ENCODE assay signal across 19 cellular contexts in genomic region chr14:100612879-100613455, GRCh38. TPM values are rescaled to one million over a fixed set of nuclear protein-coding genes. Genes with fewer than 3 reads are reported as not detected.
"Had no signal": no experiment of that assay in that cellular context is flagged by ENCODE, and none has a peak within 500 bp of the region (broad histone marks: within the 10 kb centered on the region; RNA-seq: fewer than 3 reads in every experiment).

No MANE protein-coding gene starts in this region.

- H3K36me3 ChIP-seq: lower lobe of right lung, upper lobe of left lung had no signal

- H3K9me3 Mint-ChIP-seq: activated B cell treated with CpG ODN at 0.5 μM for 24 hours; activated CD4-positive, alpha-beta T cell treated with anti-CD3 and anti-CD28 coated beads, Interleukin-2, amount 10 ng/mL, durations not matched to agents 24 days and 14 days; nephron; stimulated activated naive CD8-positive, alpha-beta T cell treated with anti-CD3 and anti-CD28 coated beads, Interleukin-15, Interleukin-2, amounts not matched to agents 100 ng/mL and 50 ng/mL, for 24 hours; T-helper 2 cell treated with Interferon-gamma antibody and Interleukin-4, amounts not matched to agents 5 μg/mL and 100 μg/mL, for 36 hours had no signal

- H3K9me3 ChIP-seq: lower lobe of right lung, upper lobe of left lung had no signal

- H3K27me3 ChIP-seq: dorsolateral prefrontal cortex, upper lobe of left lung had no signal

- H3K27me3 Mint-ChIP-seq: stimulated activated naive CD8-positive, alpha-beta T cell treated with anti-CD3 and anti-CD28 coated beads, Interleukin-15, Interleukin-2, amounts not matched to agents 100 ng/mL and 50 ng/mL, for 24 hours had no signal

- H3K36me3 Mint-ChIP-seq: activated naive CD8-positive, alpha-beta T cell had no signal

- H3K4me3 ChIP-seq: dorsolateral prefrontal cortex, lower lobe of right lung, upper lobe of left lung had no signal

- H3K27ac Mint-ChIP-seq: activated B cell treated with CpG ODN at 0.5 μM for 24 hours; activated CD4-positive, alpha-beta T cell treated with anti-CD3 and anti-CD28 coated beads, Interleukin-2, amount 10 ng/mL, durations not matched to agents 24 days and 14 days; activated naive CD8-positive, alpha-beta T cell; nephron; stimulated activated naive CD8-positive, alpha-beta T cell treated with anti-CD3 and anti-CD28 coated beads, Interleukin-15, Interleukin-2, amounts not matched to agents 100 ng/mL and 50 ng/mL, for 24 hours; T-helper 2 cell treated with Interferon-gamma antibody and Interleukin-4, amounts not matched to agents 5 μg/mL and 100 μg/mL, for 36 hours had no signal

- ATAC-seq: foreskin keratinocyte, lower lobe of right lung had no signal

- DNase-seq: activated B cell treated with CpG ODN at 0.5 μM for 24 hours; activated CD4-positive, alpha-beta T cell treated with anti-CD3 and anti-CD28 coated beads, Interleukin-2, amount 10 ng/mL, durations not matched to agents 24 days and 14 days; activated CD8-positive, alpha-beta memory T cell treated with anti-CD3 and anti-CD28 coated beads, Interleukin-2, amount 50 U/mL, for 4 hours; amygdala; caudate nucleus; foreskin keratinocyte; hippocampal formation; lower lobe of right lung; nucleus accumbens; retina; upper lobe of left lung had no signal

- H3K4me3 Mint-ChIP-seq: activated B cell treated with CpG ODN at 0.5 μM for 24 hours; activated CD4-positive, alpha-beta T cell treated with anti-CD3 and anti-CD28 coated beads, Interleukin-2, amount 10 ng/mL, durations not matched to agents 24 days and 14 days; activated naive CD8-positive, alpha-beta T cell; nephron; stimulated activated naive CD8-positive, alpha-beta T cell treated with anti-CD3 and anti-CD28 coated beads, Interleukin-15, Interleukin-2, amounts not matched to agents 100 ng/mL and 50 ng/mL, for 24 hours; T-helper 2 cell treated with Interferon-gamma antibody and Interleukin-4, amounts not matched to agents 5 μg/mL and 100 μg/mL, for 36 hours had no signal

- H3K27ac ChIP-seq: dorsolateral prefrontal cortex, epithelial cell of prostate, foreskin keratinocyte, lower lobe of right lung, upper lobe of left lung had no signal

- H3K4me1 Mint-ChIP-seq: activated B cell treated with CpG ODN at 0.5 μM for 24 hours had no signal

- H3K4me1 ChIP-seq: foreskin keratinocyte had no signal

- FAIRE-seq: colon, islet of Langerhans had no signal

RNA-seq across cellular contexts. Expression of gene BEGAIN, which starts 25.8 kb away (rescaled TPM):
- total RNA-seq: activated B cell treated with CpG ODN at 0.5 μM for 24 hours had no signal
